ENCODE assay signal across 8 cellular contexts in genomic region chrX:71365876-71366673, GRCh38. TPM values are rescaled to one million over a fixed set of nuclear protein-coding genes. Genes with fewer than 3 reads are reported as not detected.
DNase-seq lines count a peak whose midpoint lies in the region; ATAC-seq and FAIRE-seq lines count a peak whose summit lies in the region.

A gene with protein sequence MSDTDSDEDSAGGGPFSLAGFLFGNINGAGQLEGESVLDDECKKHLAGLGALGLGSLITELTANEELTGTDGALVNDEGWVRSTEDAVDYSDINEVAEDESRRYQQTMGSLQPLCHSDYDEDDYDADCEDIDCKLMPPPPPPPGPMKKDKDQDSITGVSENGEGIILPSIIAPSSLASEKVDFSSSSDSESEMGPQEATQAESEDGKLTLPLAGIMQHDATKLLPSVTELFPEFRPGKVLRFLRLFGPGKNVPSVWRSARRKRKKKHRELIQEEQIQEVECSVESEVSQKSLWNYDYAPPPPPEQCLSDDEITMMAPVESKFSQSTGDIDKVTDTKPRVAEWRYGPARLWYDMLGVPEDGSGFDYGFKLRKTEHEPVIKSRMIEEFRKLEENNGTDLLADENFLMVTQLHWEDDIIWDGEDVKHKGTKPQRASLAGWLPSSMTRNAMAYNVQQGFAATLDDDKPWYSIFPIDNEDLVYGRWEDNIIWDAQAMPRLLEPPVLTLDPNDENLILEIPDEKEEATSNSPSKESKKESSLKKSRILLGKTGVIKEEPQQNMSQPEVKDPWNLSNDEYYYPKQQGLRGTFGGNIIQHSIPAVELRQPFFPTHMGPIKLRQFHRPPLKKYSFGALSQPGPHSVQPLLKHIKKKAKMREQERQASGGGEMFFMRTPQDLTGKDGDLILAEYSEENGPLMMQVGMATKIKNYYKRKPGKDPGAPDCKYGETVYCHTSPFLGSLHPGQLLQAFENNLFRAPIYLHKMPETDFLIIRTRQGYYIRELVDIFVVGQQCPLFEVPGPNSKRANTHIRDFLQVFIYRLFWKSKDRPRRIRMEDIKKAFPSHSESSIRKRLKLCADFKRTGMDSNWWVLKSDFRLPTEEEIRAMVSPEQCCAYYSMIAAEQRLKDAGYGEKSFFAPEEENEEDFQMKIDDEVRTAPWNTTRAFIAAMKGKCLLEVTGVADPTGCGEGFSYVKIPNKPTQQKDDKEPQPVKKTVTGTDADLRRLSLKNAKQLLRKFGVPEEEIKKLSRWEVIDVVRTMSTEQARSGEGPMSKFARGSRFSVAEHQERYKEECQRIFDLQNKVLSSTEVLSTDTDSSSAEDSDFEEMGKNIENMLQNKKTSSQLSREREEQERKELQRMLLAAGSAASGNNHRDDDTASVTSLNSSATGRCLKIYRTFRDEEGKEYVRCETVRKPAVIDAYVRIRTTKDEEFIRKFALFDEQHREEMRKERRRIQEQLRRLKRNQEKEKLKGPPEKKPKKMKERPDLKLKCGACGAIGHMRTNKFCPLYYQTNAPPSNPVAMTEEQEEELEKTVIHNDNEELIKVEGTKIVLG (N-terminal part only) (plus strand): TSS chrX:71366357. CDS start chrX:71366375, 18 bp downstream.

- ATAC-seq in GM21786 (IDR thresholded peaks at IDR 0.05; ENCODE audit: unreplicated experiment) (peak; percentile 91), esophagus mucosa (peak; percentile 98)
- ATAC-seq in activated T-cell treated with anti-CD3 and anti-CD28 coated beads, Interleukin-2, amount 50 U/mL, for 72 hours (replicated peaks in 1 of 2), result peak; percentile 91 to 92

- DNase-seq in DMS79 (lab: John Stamatoyannopoulos, UW) (peak; percentile 94), RCC 7860 (ENCODE audit: low spot score) (peak; percentile 95)
- DNase-seq in activated T-cell treated with anti-CD3 and anti-CD28 coated beads, Interleukin-2, amount 50 U/mL, for 72 hours, result peak; percentile 87 to 93
- peak; percentile 71 for DNase-seq in stimulated activated CD8-positive, alpha-beta memory T cell treated with anti-CD3 and anti-CD28 coated beads, Interleukin-7, amount 100 ng/mL, for 24 hours (ENCODE audit: low read depth)

- peak within 1 kb of the TSS; percentile 58 to 77 for H3K4me3 ChIP-seq in muscle layer of colon (ENCODE audit: low read depth in 1 of 2, low read length in 2 of 2)

- peaks cover 27% of the 10 kb centered on the region for H3K36me3 ChIP-seq in KOPT-K1 (ENCODE audit: insufficient read depth, low read length)
- peaks cover 7% of the 10 kb centered on the region for H3K36me3 ChIP-seq in muscle layer of colon (ENCODE audit: insufficient read depth, low read length)

- H3K27ac ChIP-seq in KOPT-K1 (ENCODE audit: low read depth, low read length, poor library complexity, severe bottlenecking) (peak within 1 kb of the TSS; percentile 96), muscle layer of colon (ENCODE audit: low read depth, low read length) (peak within 1 kb of the TSS; percentile 83)

- no peaks in the 10 kb centered on the region for H3K9me3 Mint-ChIP-seq in activated T-cell treated with anti-CD3 and anti-CD28 coated beads, Interleukin-2, amount 50 U/mL, for 72 hours

- H3K4me1 ChIP-seq in muscle layer of colon (ENCODE audit: insufficient read depth, low read length), result peaks cover 12% of the 10 kb centered on the region

- FAIRE-seq in RCC 7860 (lab: Jason Lieb, UNC), result peak; percentile 92

- H3K4me3 Mint-ChIP-seq in activated T-cell treated with anti-CD3 and anti-CD28 coated beads, Interleukin-2, amount 50 U/mL, for 72 hours, result peak within 1 kb of the TSS; percentile 97 to 99

- H3K9me3 ChIP-seq in KOPT-K1 (ENCODE audit: insufficient read depth, low read length, poor library complexity, severe bottlenecking) (no peaks in the 10 kb centered on the region), muscle layer of colon (ENCODE audit: low read length) (no peaks in the 10 kb centered on the region)

- H3K27me3 Mint-ChIP-seq in activated T-cell treated with anti-CD3 and anti-CD28 coated beads, Interleukin-2, amount 50 U/mL, for 72 hours (ENCODE audit: low read depth), result no peaks in the 10 kb centered on the region

- no peaks in the 10 kb centered on the region for H3K27me3 ChIP-seq in muscle layer of colon (ENCODE audit: control insufficient read depth in 1 of 2, insufficient read depth in 2 of 2, low read length in 2 of 2)

- H3K36me3 Mint-ChIP-seq in activated T-cell treated with anti-CD3 and anti-CD28 coated beads, Interleukin-2, amount 50 U/mL, for 72 hours (ENCODE audit: insufficient read depth in 2 of 2), result peaks cover 16 to 17% of the 10 kb centered on the region in 2 donors

- peaks cover 29% of the 10 kb centered on the region for H3K4me1 Mint-ChIP-seq in activated T-cell treated with anti-CD3 and anti-CD28 coated beads, Interleukin-2, amount 50 U/mL, for 72 hours (ENCODE audit: low read depth)

- peak within 1 kb of the TSS; percentile 70 for H3K9ac ChIP-seq in muscle layer of colon (ENCODE audit: low read length)

- H3K27ac Mint-ChIP-seq in activated T-cell treated with anti-CD3 and anti-CD28 coated beads, Interleukin-2, amount 50 U/mL, for 72 hours, result peak within 1 kb of the TSS; percentile 97

RNA-seq across cellular contexts. Expression of the gene that starts here (rescaled TPM):
- 10 to 100 TPM; 51.5 to 59.3 TPM for total RNA-seq in activated T-cell treated with anti-CD3 and anti-CD28 coated beads, Interleukin-2, amount 50 U/mL, for 72 hours
- 16.7 TPM for total RNA-seq in esophagus mucosa

Comparison
In these comparisons a context has a peak if more than half of its experiments do, and no peak if none do; other contexts are left out.
1. Peak in every context shown above with its lines: DNase-seq, ATAC-seq, H3K4me3 ChIP-seq and H3K27ac ChIP-seq.